In genomic region chr14:100440207-100440631, GRCh38 we compare ENCODE assay signal across 8 cellular contexts.
DNase-seq lines count a peak whose midpoint lies in the region; ATAC-seq and TF ChIP-seq lines count a peak whose summit lies in the region.

No MANE protein-coding gene starts in this region.

- H3K23ac ChIP-seq in IMR-90 (ENCODE audit: low read depth, low read length): no peak overlapping the region

- H4K5ac ChIP-seq in IMR-90 (ENCODE audit: low read depth, low read length): no peak overlapping the region

- H4K8ac ChIP-seq in IMR-90 (ENCODE audit: low read depth in 2 of 2, low read length in 2 of 2): no peak overlapping the region; a peak in 1 of 4 replicates

- no peak overlapping the region for H2BK20ac ChIP-seq in IMR-90 (ENCODE audit: low read depth, low read length)

- in situ Hi-C loops in IMR-90 (cut with MboI; ENCODE audit: low sequenced_read_pairs): no loop called here

- POLR2A ChIA-PET in IMR-90 (lab: Charles Lee; ENCODE audit: unreplicated experiment): no interaction called here

- H3K9me3 ChIP-seq in IMR-90 (ENCODE audit: control insufficient read depth, insufficient read depth, low read length) (no peaks in the 10 kb centered on the region), RWPE2 (ENCODE audit: severe bottlenecking) (no peaks in the 10 kb centered on the region)

- no peak overlapping the region for H2AK9ac ChIP-seq in IMR-90 (replicated peaks; ENCODE audit: low read depth, low read length, poor library complexity)

- no peak overlapping the region for H2BK5ac ChIP-seq in IMR-90 (ENCODE audit: low read depth, low read length, poor library complexity, severe bottlenecking)

- peaks cover 42% of the 10 kb centered on the region for H4K20me1 ChIP-seq in IMR-90 (ENCODE audit: insufficient read depth, low read length)

- peak overlapping the region; percentile 79 for H2AFZ ChIP-seq in IMR-90 (replicated peaks; ENCODE audit: low read length, poor library complexity)

- no peak overlapping the region for H3K9ac ChIP-seq in IMR-90 (ENCODE audit: low read depth, low read length)

- no peak overlapping the region for H2AK5ac ChIP-seq in IMR-90 (ENCODE audit: low read depth, low read length)

- BruUV-seq in IMR-90 (replicated peaks; lab: Mats Ljungman, UMichigan): no TSS peak

- no peak overlapping the region for H3K27ac ChIP-seq in IMR-90 (ENCODE audit: insufficient read depth, low read length)
- H3K27ac ChIP-seq in RWPE2 (ENCODE audit: poor library complexity, severe bottlenecking): peak overlapping the region; percentile 93

- no peaks in the 10 kb centered on the region for H3K36me3 ChIP-seq in IMR-90 (ENCODE audit: control insufficient read depth, insufficient read depth, low read length)
- no peaks in the 10 kb centered on the region for H3K36me3 ChIP-seq in RWPE2 (ENCODE audit: low read depth)

- no peak overlapping the region for H3K14ac ChIP-seq in IMR-90 (replicated peaks; ENCODE audit: low read depth, low read length)

- H3K4me3 ChIP-seq in IMR-90 (ENCODE audit: insufficient read depth, low read depth, low read length): no peak overlapping the region
- H3K4me3 ChIP-seq in RWPE2 (ENCODE audit: severe bottlenecking): no peak overlapping the region

- peak; percentile 52 for ATAC-seq in IMR-90 (ENCODE audit: low read depth)
- peak; percentile 78 for ATAC-seq in RWPE2 (ENCODE audit: low read depth)

- 27% methylated on average over 5 of the region's 10 CpGs; no CpG with 5 or more reads in 1 of the 2 experiments for WGBS in IMR-90 (ENCODE audit: extremely low coverage in 2 of 2, insufficient read length in 1 of 2), 2 experiments

- H3K18ac ChIP-seq in IMR-90 (ENCODE audit: low read depth, low read length): no peak overlapping the region

- no peak overlapping the region for H3K56ac ChIP-seq in IMR-90 (ENCODE audit: extremely low read depth, insufficient read depth, low read length)

- peak; percentile 78 for TF ChIP-seq RAD21 in IMR-90 (IDR thresholded peaks at IDR 0.05; ENCODE audit: low read length)

- H2BK120ac ChIP-seq in IMR-90 (ENCODE audit: low read depth, low read length): no peak overlapping the region

- peaks cover 12 to 59% of the 10 kb centered on the region in 2 experiments; a peak in 3 of 4 replicates for H3K79me1 ChIP-seq in IMR-90 (ENCODE audit: low read depth in 1 of 2, low read length in 2 of 2)

- DNase-seq in D341Med (ENCODE audit: low spot score): peak; percentile 84
- peak; percentile 58 for DNase-seq in IMR-90
- DNase-seq in RWPE2 (ENCODE audit: low spot score): peak; percentile 87
- DNase-seq in cerebellum (ENCODE audit: low spot score): peak; percentile 93
- peak; percentile 85 for DNase-seq in kidney tubule cell (ENCODE audit: low spot score)
- peak; percentile 18 for DNase-seq in stimulated activated CD8-positive, alpha-beta memory T cell treated with anti-CD3 and anti-CD28 coated beads, Interleukin-12 subunit alpha, Interleukin-12 subunit beta, amount 100 ng/mL, for 1 hour (ENCODE audit: low read depth)
- no peak for DNase-seq in activated effector memory CD4-positive, alpha-beta T cell treated with anti-CD3 and anti-CD28 coated beads, Interleukin-2, amount 50 U/mL, for 16 hours
- DNase-seq in activated CD8-positive, alpha-beta memory T cell treated with anti-CD3 and anti-CD28 coated beads for 24 hours: no peak

- peaks cover 31% of the 10 kb centered on the region for H3K4me1 ChIP-seq in IMR-90 (ENCODE audit: control insufficient read depth, insufficient read depth, low read length)
- peaks cover 39% of the 10 kb centered on the region for H3K4me1 ChIP-seq in RWPE2 (ENCODE audit: insufficient read depth, poor library complexity, severe bottlenecking)

- peak overlapping the region; percentile 8; the same call in 1 of the 2 replicates for H3K4me2 ChIP-seq in IMR-90 (ENCODE audit: low read depth, low read length)

- dilution Hi-C loops in IMR-90 (cut with HindIII; ENCODE audit: low sequenced_read_pairs, unreplicated experiment): no loop called here

- peak; percentile 72 for TF ChIP-seq CTCF in IMR-90 (conservative IDR thresholded peaks at IDR 0.05; ENCODE audit: low read depth, low read length)
- peak; percentile 99 for TF ChIP-seq CTCF in RWPE2 (IDR thresholded peaks at IDR 0.05; ENCODE audit: poor library complexity, severe bottlenecking)

- CTCF ChIA-PET in IMR-90 (lab: Yijun Ruan, JAX): interaction anchor here (0.5 to 2.7 kb wide), 7 partner anchors 11 to 205 kb away, joined by 3 to 15 read pairs (median 3); no protein-coding TSS in a partner anchor

- no peak for TF ChIP-seq POLR2A in IMR-90 (IDR thresholded peaks at IDR 0.05; ENCODE audit: low read depth, low read length)

- H3K27me3 ChIP-seq in IMR-90 (ENCODE audit: control insufficient read depth, insufficient read depth, low read length) (no peaks in the 10 kb centered on the region), RWPE2 (ENCODE audit: insufficient read depth, poor library complexity, severe bottlenecking) (no peaks in the 10 kb centered on the region)

- H4K91ac ChIP-seq in IMR-90 (ENCODE audit: insufficient read depth, low read depth, low read length): no peak overlapping the region

- H3K9me1 ChIP-seq in IMR-90 (ENCODE audit: insufficient read depth, low read length): peaks cover 25% of the 10 kb centered on the region; the same call in 1 of the 2 replicates

- intact Hi-C loops in IMR-90 (cut with micrococcal nuclease): no loop called here

- H3K4ac ChIP-seq in IMR-90 (ENCODE audit: low read depth, low read length): no peak overlapping the region

- no peak overlapping the region for H2BK15ac ChIP-seq in IMR-90 (ENCODE audit: low read depth, low read length)

TF ChIP-seq in IMR-90, 13 proteins besides CTCF, POLR2A, EP300 and RAD21:
- TF ChIP-seq FOS (IDR thresholded peaks at IDR 0.05; ENCODE audit: low read depth, low read length) (no peak), ELK1 (IDR thresholded peaks at IDR 0.05; ENCODE audit: borderline replicate concordance, low read depth, low read length) (no peak), CEBPB (IDR thresholded peaks at IDR 0.05; ENCODE audit: low read depth, low read length) (peak; percentile 87), BHLHE40 (IDR thresholded peaks at IDR 0.05; ENCODE audit: low read depth, low read length) (no peak), MAZ (IDR thresholded peaks at IDR 0.05; ENCODE audit: borderline replicate concordance, low read depth, low read length) (no peak), NFE2L2 (IDR thresholded peaks at IDR 0.05; ENCODE audit: low read depth, low read length) (no peak), MAFK (IDR thresholded peaks at IDR 0.05; ENCODE audit: low read depth, low read length) (no peak), SMC3 (IDR thresholded peaks at IDR 0.05; ENCODE audit: low read depth, low read length) (peak; percentile 56), RCOR1 (IDR thresholded peaks at IDR 0.05; ENCODE audit: insufficient replicate concordance, low read length) (no peak), USF2 (IDR thresholded peaks at IDR 0.05; ENCODE audit: low read depth, low read length) (no peak), RFX5 (IDR thresholded peaks at IDR 0.05; ENCODE audit: low read depth, low read length) (no peak), CHD1 (IDR thresholded peaks at IDR 0.05; ENCODE audit: low read depth, low read length) (no peak), MXI1 (IDR thresholded peaks at IDR 0.05; ENCODE audit: borderline replicate concordance, low read depth, low read length) (no peak)

Comparison
In these comparisons a context has a peak if more than half of its experiments do, and no peak if none do; other contexts are left out.
1. DNase-seq: peak in D341Med (single experiment), IMR-90 (single experiment), RWPE2 (single experiment), cerebellum (single experiment), kidney tubule cell (single experiment) and stimulated activated CD8-positive, alpha-beta memory T cell treated with anti-CD3 and anti-CD28 coated beads, Interleukin-12 subunit alpha, Interleukin-12 subunit beta, amount 100 ng/mL, for 1 hour (single experiment); none in activated effector memory CD4-positive, alpha-beta T cell treated with anti-CD3 and anti-CD28 coated beads, Interleukin-2, amount 50 U/mL, for 16 hours (single experiment) and activated CD8-positive, alpha-beta memory T cell treated with anti-CD3 and anti-CD28 coated beads for 24 hours (single experiment).